ENCODE assay signal across 12 cellular contexts in the genomic region with DNA sequence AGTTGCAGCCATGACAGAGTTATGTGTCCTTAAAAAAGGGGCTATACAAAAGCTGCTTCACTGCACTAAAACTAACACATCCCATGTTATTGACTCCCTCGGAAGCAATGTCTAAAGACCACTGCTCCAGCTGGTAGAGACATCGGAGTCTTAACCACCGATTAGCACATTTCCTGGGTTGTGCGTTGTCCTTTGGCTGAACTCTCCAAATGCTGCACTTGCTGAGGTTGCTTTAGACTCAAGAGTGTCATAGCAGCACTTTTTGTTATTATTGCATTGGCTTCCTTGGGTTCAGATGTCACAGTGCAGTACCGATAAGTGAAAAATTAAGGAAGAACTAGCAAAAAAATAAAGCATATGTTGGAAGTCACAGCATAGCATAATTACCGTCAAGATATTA.
DNase-seq lines count a peak whose midpoint lies in the region; ATAC-seq and TF ChIP-seq lines count a peak whose summit lies in the region.
"Had no signal": no experiment of that assay in that cellular context is flagged by ENCODE, and none has a peak within 500 bp of the region (broad histone marks: within the 10 kb centered on the region; RNA-seq: fewer than 3 reads in every experiment).

No MANE protein-coding gene starts in this region.

- H3K27me3 ChIP-seq in left lung (no peaks in the 10 kb centered on the region), thyroid gland (no peaks in the 10 kb centered on the region)

- TF ChIP-seq CTCF in left lung (IDR thresholded peaks at IDR 0.05) (no peak), thyroid gland (IDR thresholded peaks at IDR 0.05) (no peak)

- H3K36me3 ChIP-seq in left lung (no peaks in the 10 kb centered on the region), thyroid gland (no peaks in the 10 kb centered on the region)

- DNase-seq in NCI-H2171 treated with DMSO at 0.1 percent for 48 hours (lab: John Stamatoyannopoulos, UW) (peak; percentile 9), NCI-H2171 (lab: John Stamatoyannopoulos, UW) (no peak), UCSD-AML1 (lab: John Stamatoyannopoulos, UW; ENCODE audit: unreplicated experiment) (peak; percentile 16), left lung (peak in 1 of 2 donors; percentile 50), thyroid gland (peak; percentile 32 to 50), substantia nigra (lab: John Stamatoyannopoulos, UW) (no peak)
- DNase-seq: effector memory CD4-positive, alpha-beta T cell; H9; head of caudate nucleus; NCI-H2029 had no signal

- ATAC-seq in left lung: peak; percentile 84
- no peak for ATAC-seq in GM21515 (IDR thresholded peaks at IDR 0.05; ENCODE audit: unreplicated experiment)
- no peak for ATAC-seq in GM21390 (IDR thresholded peaks at IDR 0.05; ENCODE audit: unreplicated experiment)

- H3K4me1 ChIP-seq in left lung (peaks cover 0 to 12% of the 10 kb centered on the region in 2 donors), thyroid gland (no peaks in the 10 kb centered on the region)

- H3K4me3 ChIP-seq in left lung (no peak overlapping the region), thyroid gland (replicated peaks in 1 of 3) (no peak overlapping the region)

- peak overlapping the region in 1 of 2 donors; percentile 64 for H3K27ac ChIP-seq in left lung
- no peak overlapping the region for H3K27ac ChIP-seq in thyroid gland
- H3K27ac ChIP-seq in substantia nigra (ENCODE audit: low read depth, low read length, poor library complexity, severe bottlenecking): no peak overlapping the region

- TF ChIP-seq POLR2A in thyroid gland (IDR thresholded peaks at IDR 0.05): no peak

- no peaks in the 10 kb centered on the region for H3K9me3 ChIP-seq in left lung
- no peaks in the 10 kb centered on the region for H3K9me3 ChIP-seq in thyroid gland

- intact Hi-C loops in left lung (cut with DNase I) (no loop called here), thyroid gland (cut with DNase I) (no loop called here)

- 17 to 25% methylated on average over 6 of the region's 6 CpGs for WGBS in thyroid gland, 2 donors

Comparison
In these comparisons a context has a peak if more than half of its experiments do, and no peak if none do; other contexts are left out.
1. DNase-seq: peak in NCI-H2171 treated with DMSO at 0.1 percent for 48 hours (single experiment), UCSD-AML1 (single experiment) and thyroid gland (2 of 2); none in NCI-H2171 (single experiment) and substantia nigra (0 of 49).